Comparison of ENCODE assay signal across 8 cellular contexts in genomic region chr12:57111046-57111698, GRCh38.
DNase-seq lines count a peak whose midpoint lies in the region; ATAC-seq and TF ChIP-seq lines count a peak whose summit lies in the region.

A gene with protein sequence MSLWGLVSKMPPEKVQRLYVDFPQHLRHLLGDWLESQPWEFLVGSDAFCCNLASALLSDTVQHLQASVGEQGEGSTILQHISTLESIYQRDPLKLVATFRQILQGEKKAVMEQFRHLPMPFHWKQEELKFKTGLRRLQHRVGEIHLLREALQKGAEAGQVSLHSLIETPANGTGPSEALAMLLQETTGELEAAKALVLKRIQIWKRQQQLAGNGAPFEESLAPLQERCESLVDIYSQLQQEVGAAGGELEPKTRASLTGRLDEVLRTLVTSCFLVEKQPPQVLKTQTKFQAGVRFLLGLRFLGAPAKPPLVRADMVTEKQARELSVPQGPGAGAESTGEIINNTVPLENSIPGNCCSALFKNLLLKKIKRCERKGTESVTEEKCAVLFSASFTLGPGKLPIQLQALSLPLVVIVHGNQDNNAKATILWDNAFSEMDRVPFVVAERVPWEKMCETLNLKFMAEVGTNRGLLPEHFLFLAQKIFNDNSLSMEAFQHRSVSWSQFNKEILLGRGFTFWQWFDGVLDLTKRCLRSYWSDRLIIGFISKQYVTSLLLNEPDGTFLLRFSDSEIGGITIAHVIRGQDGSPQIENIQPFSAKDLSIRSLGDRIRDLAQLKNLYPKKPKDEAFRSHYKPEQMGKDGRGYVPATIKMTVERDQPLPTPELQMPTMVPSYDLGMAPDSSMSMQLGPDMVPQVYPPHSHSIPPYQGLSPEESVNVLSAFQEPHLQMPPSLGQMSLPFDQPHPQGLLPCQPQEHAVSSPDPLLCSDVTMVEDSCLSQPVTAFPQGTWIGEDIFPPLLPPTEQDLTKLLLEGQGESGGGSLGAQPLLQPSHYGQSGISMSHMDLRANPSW (minus strand): TSS chr12:57111362. CDS start chr12:57108278, 3,084 bp downstream.

- H2AFZ ChIP-seq in OCI-LY3 (ENCODE audit: low read depth, low read length), result peak within 1 kb of the TSS; percentile 62; the same call in 1 of the 2 replicates

- H3K27ac ChIP-seq in OCI-LY3 (ENCODE audit: low read length), result peak within 1 kb of the TSS; percentile 96

- peak; percentile 54 for ATAC-seq in HG03066 (IDR thresholded peaks at IDR 0.05; ENCODE audit: low read depth, unreplicated experiment)

- peak within 1 kb of the TSS; percentile 99 for H3K9ac ChIP-seq in OCI-LY3 (ENCODE audit: low read length)

- H3K4me1 Mint-ChIP-seq in nephron, result peaks cover 45% of the 10 kb centered on the region

- peak within 1 kb of the TSS; percentile 88 for H3K4me3 ChIP-seq in OCI-LY3 (ENCODE audit: low read length)

- H3K4me1 ChIP-seq in OCI-LY3 (ENCODE audit: low read length), result peaks cover 15% of the 10 kb centered on the region

- TF ChIP-seq CTCF in OCI-LY3 (IDR thresholded peaks at IDR 0.05; ENCODE audit: low read depth, low read length) (no peak), nephron (IDR thresholded peaks at IDR 0.05; ENCODE audit: unreplicated experiment in 3 of 3) (no peak)

- peak within 1 kb of the TSS; percentile 90 to 93 (median 91) for H3K4me3 Mint-ChIP-seq in nephron

- H3K79me2 ChIP-seq in OCI-LY3 (ENCODE audit: low read length), result peaks cover 58% of the 10 kb centered on the region

- no peaks in the 10 kb centered on the region for H3K9me3 Mint-ChIP-seq in nephron

- H3K27me3 Mint-ChIP-seq in nephron (ENCODE audit: low read depth), result no peaks in the 10 kb centered on the region

- DNase-seq in NK-92 treated with Interleukin-12 subunit alpha and Interleukin-12 subunit beta, amount 100 ng/mL, for 24 hours (lab: John Stamatoyannopoulos, UW), result peak; percentile 64
- DNase-seq in NK-92 (lab: John Stamatoyannopoulos, UW; ENCODE audit: unreplicated experiment) (no peak), fibroblast of gingiva (ENCODE audit: low read depth) (peak; percentile 90), stromal cell of bone marrow (ENCODE audit: low read depth) (peak; percentile 82)
- DNase-seq in activated T-cell treated with anti-CD3 and anti-CD28 coated beads, Interleukin-2, amount 50 U/mL, for 48 hours, result peak; percentile 82 to 83

- peak within 1 kb of the TSS; percentile 96 for H3K4me2 ChIP-seq in OCI-LY3 (ENCODE audit: low read length)

- no peaks in the 10 kb centered on the region for H3K9me3 ChIP-seq in OCI-LY3 (ENCODE audit: insufficient read depth, low read length)

- H3K36me3 Mint-ChIP-seq in nephron (ENCODE audit: low read depth), result peaks cover 17% of the 10 kb centered on the region

- peaks cover 32% of the 10 kb centered on the region for H4K20me1 ChIP-seq in OCI-LY3 (ENCODE audit: insufficient read depth, low read length)

- H3K27me3 ChIP-seq in OCI-LY3 (ENCODE audit: low read depth, low read length), result no peaks in the 10 kb centered on the region

- peak within 1 kb of the TSS; percentile 96 to 100 (median 98) for H3K27ac Mint-ChIP-seq in nephron

- H3K36me3 ChIP-seq in OCI-LY3 (replicated peaks; ENCODE audit: low read depth, low read length), result peaks cover 35% of the 10 kb centered on the region
